11 cellular contexts compared by ENCODE assay signal in genomic region chr11:95108671-95109551, GRCh38. TPM values are rescaled to one million over a fixed set of nuclear protein-coding genes. Genes with fewer than 3 reads are reported as not detected.
DNase-seq lines count a peak whose midpoint lies in the region; ATAC-seq and TF ChIP-seq lines count a peak whose summit lies in the region.
"Had no signal": no experiment of that assay in that cellular context is flagged by ENCODE, and none has a peak within 500 bp of the region (broad histone marks: within the 10 kb centered on the region; RNA-seq: fewer than 3 reads in every experiment).

No MANE protein-coding gene starts in this region.

- TF ChIP-seq CTCF in thyroid gland (IDR thresholded peaks at IDR 0.05): no peak

- H3K9me3 Mint-ChIP-seq in activated CD4-positive, alpha-beta memory T cell treated with anti-CD3 and anti-CD28 coated beads, Interleukin-2, amount 10 ng/mL, durations not matched to agents 7 days and 5 days: no peaks in the 10 kb centered on the region

- no peaks in the 10 kb centered on the region for H3K27me3 Mint-ChIP-seq in activated CD4-positive, alpha-beta memory T cell treated with anti-CD3 and anti-CD28 coated beads, Interleukin-2, amount 10 ng/mL, durations not matched to agents 7 days and 5 days

- H3K4me1 Mint-ChIP-seq in activated CD4-positive, alpha-beta memory T cell treated with anti-CD3 and anti-CD28 coated beads, Interleukin-2, amount 10 ng/mL, durations not matched to agents 7 days and 5 days: peaks cover 4% of the 10 kb centered on the region

- POLR2A ChIA-PET in activated CD4-positive, alpha-beta memory T cell treated with anti-CD3 and anti-CD28 coated beads, Interleukin-2, amount 10 ng/mL, durations not matched to agents 7 days and 5 days (lab: Charles Lee): no interaction called here

- no peaks in the 10 kb centered on the region for H3K9me3 ChIP-seq in thyroid gland

- no peak overlapping the region for H3K27ac Mint-ChIP-seq in activated CD4-positive, alpha-beta memory T cell treated with anti-CD3 and anti-CD28 coated beads, Interleukin-2, amount 10 ng/mL, durations not matched to agents 7 days and 5 days

- H3K36me3 ChIP-seq in thyroid gland: no peaks in the 10 kb centered on the region

- no peak for TF ChIP-seq POLR2A in thyroid gland (IDR thresholded peaks at IDR 0.05)

- DNase-seq in NCI-H2227 (lab: John Stamatoyannopoulos, UW; ENCODE audit: unreplicated experiment) (peak; percentile 21), caudate nucleus (lab: John Stamatoyannopoulos, UW) (peak in 21 of 61 donors; percentile 15 to 79 (median 36)), left lobe of liver (ENCODE audit: low spot score) (no peak), thyroid gland (no peak), T-helper 2 cell (no peak), AG08395 (ENCODE audit: low spot score) (no peak)
- DNase-seq in activated CD4-positive, alpha-beta memory T cell treated with anti-CD3 and anti-CD28 coated beads, Interleukin-2, amount 10 ng/mL, durations not matched to agents 7 days and 5 days: no peak
- DNase-seq: activated gamma-delta T cell, H7 had no signal

- CTCF ChIA-PET in activated CD4-positive, alpha-beta memory T cell treated with anti-CD3 and anti-CD28 coated beads, Interleukin-2, amount 10 ng/mL, durations not matched to agents 7 days and 5 days (lab: Charles Lee): interaction anchor here (1.3 kb wide), 1 partner anchor 11 kb away, joined by 3 read pairs; no protein-coding TSS in a partner anchor

- ATAC-seq in left lobe of liver (peak; percentile 31), HG03025 (IDR thresholded peaks at IDR 0.05; ENCODE audit: low FRiP score, unreplicated experiment) (no peak)

- H3K36me3 Mint-ChIP-seq in activated CD4-positive, alpha-beta memory T cell treated with anti-CD3 and anti-CD28 coated beads, Interleukin-2, amount 10 ng/mL, durations not matched to agents 7 days and 5 days (ENCODE audit: low read depth): peaks cover 23% of the 10 kb centered on the region

- intact Hi-C loops in thyroid gland (cut with DNase I): no loop called here

- H3K27me3 ChIP-seq in thyroid gland: no peaks in the 10 kb centered on the region

- 66 to 71% methylated on average over 6 of the region's 6 CpGs for WGBS in thyroid gland, 2 donors

- H3K27ac ChIP-seq in caudate nucleus (ENCODE audit: low read depth, low read length) (peak overlapping the region; percentile 84), thyroid gland (peak overlapping the region; percentile 33 to 76 (median 52))
- H3K27ac ChIP-seq: KMS-11 had no signal

- no peak overlapping the region for H3K4me3 ChIP-seq in thyroid gland (replicated peaks in 1 of 3)

- H3K4me3 Mint-ChIP-seq in activated CD4-positive, alpha-beta memory T cell treated with anti-CD3 and anti-CD28 coated beads, Interleukin-2, amount 10 ng/mL, durations not matched to agents 7 days and 5 days: no peak overlapping the region

- H3K4me1 ChIP-seq in thyroid gland: peaks cover 10 to 23% of the 10 kb centered on the region in 2 donors

RNA-seq across cellular contexts. Expression of gene ENDOD1, which starts 19.3 kb away (rescaled TPM):
- total RNA-seq in left lobe of liver (4.3 TPM), thyroid gland (10 to 100 TPM; 31.1 to 52.3 (median 36.8) TPM)
- total RNA-seq in activated CD4-positive, alpha-beta memory T cell treated with anti-CD3 and anti-CD28 coated beads, Interleukin-2, amount 10 ng/mL, durations not matched to agents 7 days and 5 days: 10 to 100 TPM; 20.6 to 22.2 TPM

RNA-seq across cellular contexts. Expression of gene SRSF8, which starts 42.2 kb away (rescaled TPM):
- total RNA-seq in left lobe of liver (21.0 TPM), thyroid gland (10 to 100 TPM; 42.9 to 53.5 (median 51.8) TPM)
- total RNA-seq in activated CD4-positive, alpha-beta memory T cell treated with anti-CD3 and anti-CD28 coated beads, Interleukin-2, amount 10 ng/mL, durations not matched to agents 7 days and 5 days: 10 to 100 TPM; 33.0 to 34.7 TPM

RNA-seq across cellular contexts. Expression of gene KDM4F, which starts 59.7 kb away (rescaled TPM):
- not detected for total RNA-seq in left lobe of liver
- not detected for total RNA-seq in thyroid gland
- total RNA-seq in activated CD4-positive, alpha-beta memory T cell treated with anti-CD3 and anti-CD28 coated beads, Interleukin-2, amount 10 ng/mL, durations not matched to agents 7 days and 5 days: not detected
- total RNA-seq: H7 had no signal
